In genomic region chr13:50400035-50400726, GRCh38 we compare ENCODE assay signal across 1 cellular context.
TF ChIP-seq lines count a peak whose summit lies in the region.

No MANE protein-coding gene starts in this region.

TF ChIP-seq in WTC11, 78 proteins besides CTCF, POLR2A, EP300 and RAD21 (continued from another document):
- no peak for TF ChIP-seq ATF2 (CRISPR knock-in tag; IDR thresholded peaks at IDR 0.05; ENCODE audit: borderline replicate concordance, low read depth)
- no peak for TF ChIP-seq ZNF425 (CRISPR knock-in tag; conservative IDR thresholded peaks at IDR 0.05)
